Comparison of ENCODE assay signal across 21 cellular contexts in the genomic region with DNA sequence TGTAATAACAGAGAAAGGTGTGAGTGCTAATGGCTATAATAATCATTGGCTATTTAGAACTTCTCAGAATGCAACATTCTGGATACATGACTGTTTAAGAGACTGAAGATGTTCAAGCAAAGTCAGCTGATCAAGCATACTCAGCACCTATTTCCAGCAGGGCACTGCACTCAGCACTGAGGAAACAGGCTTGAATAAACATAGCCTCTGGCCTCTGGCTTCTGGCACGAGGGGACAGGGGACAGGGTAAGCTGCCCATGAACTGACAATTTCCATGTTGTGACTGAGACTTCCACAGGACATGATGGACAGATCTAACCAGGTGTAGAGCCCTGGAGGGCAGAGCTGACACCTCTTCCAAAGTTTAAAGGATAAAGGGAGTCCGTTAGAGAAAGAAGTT. TPM values are rescaled to one million over a fixed set of nuclear protein-coding genes. Genes with fewer than 3 reads are reported as not detected.
DNase-seq lines count a peak whose midpoint lies in the region; ATAC-seq, FAIRE-seq and TF ChIP-seq lines count a peak whose summit lies in the region.
"Had no signal": no experiment of that assay in that cellular context is flagged by ENCODE, and none has a peak within 500 bp of the region (broad histone marks: within the 10 kb centered on the region; RNA-seq: fewer than 3 reads in every experiment).

No MANE protein-coding gene starts in this region.

- TF ChIP-seq POLR2A in HepG2 (IDR thresholded peaks at IDR 0.05; ENCODE audit: insufficient read depth in 1 of 2, low read depth in 2 of 2, low read length in 2 of 2), result no peak

- H4K20me1 ChIP-seq in hepatocyte (ENCODE audit: insufficient read depth, poor library complexity, severe bottlenecking) (no peaks in the 10 kb centered on the region), HepG2 (ENCODE audit: insufficient read depth, low read length) (no peaks in the 10 kb centered on the region)

- in situ Hi-C loops in HepG2 (cut with HindIII; ENCODE audit: extremely low pct_ligation_motif_present, low pct_unique_long_range_greater_than_20kb), result no loop called here

- TF ChIP-seq CTCF in hepatocyte (IDR thresholded peaks at IDR 0.05; ENCODE audit: poor library complexity) (no peak), HepG2 (CRISPR knock-in tag; IDR thresholded peaks at IDR 0.05) (no peak), lower lobe of right lung (IDR thresholded peaks at IDR 0.05) (no peak), GM20000 (IDR thresholded peaks at IDR 0.05; ENCODE audit: extremely low read depth, missing control alignments) (no peak)

- H3K4me1 ChIP-seq in hepatocyte (ENCODE audit: insufficient read depth), result no peaks in the 10 kb centered on the region
- no peaks in the 10 kb centered on the region for H3K4me1 ChIP-seq in HepG2 (ENCODE audit: insufficient read depth, low read length)
- H3K4me1 ChIP-seq in lower lobe of right lung, result peaks cover 8% of the 10 kb centered on the region

- WGBS in hepatocyte (ENCODE audit: low lambda C conversion rate, missing lambda C conversion rate), result 36% methylated on average over 2 of the region's 2 CpGs
- 23% methylated on average over 2 of the region's 2 CpGs for WGBS in HepG2 (ENCODE audit: low lambda C conversion rate)

- CTCF ChIA-PET in HepG2 (lab: Yijun Ruan, JAX; ENCODE audit: low intra/inter-chr PET ratio, low total read pairs), result no interaction called here

- DNase-seq in hepatocyte (ENCODE audit: low spot score), result peak; percentile 12
- DNase-seq in HepG2 (ENCODE audit: low spot score), result no peak
- DNase-seq in lower lobe of right lung, result no peak
- no peak for DNase-seq in GM20000 (ENCODE audit: low spot score)
- no peak for DNase-seq in DMS53 treated with DMSO at 0.1 percent for 48 hours (lab: John Stamatoyannopoulos, UW; ENCODE audit: unreplicated experiment)
- DNase-seq: C1 segment of cervical spinal cord; Calu3; CD4-positive, alpha-beta memory T cell; COR-L47; DMS53; DND-41; H9 had no signal

- H3K9ac ChIP-seq in HepG2 (ENCODE audit: insufficient read depth, low read depth, low read length), result no peak overlapping the region

- H3K27me3 ChIP-seq in hepatocyte, result no peaks in the 10 kb centered on the region
- no peaks in the 10 kb centered on the region for H3K27me3 ChIP-seq in HepG2 (ENCODE audit: control insufficient read depth in 1 of 2, insufficient read depth in 2 of 2, low read length in 2 of 2)
- H3K27me3 ChIP-seq in lower lobe of right lung (ENCODE audit: low read depth), result no peaks in the 10 kb centered on the region

- ATAC-seq in HepG2 (peak; percentile 93), lower lobe of right lung (no peak), HG02588 (IDR thresholded peaks at IDR 0.05; ENCODE audit: unreplicated experiment) (no peak)
- ATAC-seq: GM23338, HCT116 had no signal

- H3K9me2 ChIP-seq in hepatocyte (replicated peaks; ENCODE audit: insufficient read depth), result no peaks in the 10 kb centered on the region

- H3K4me2 ChIP-seq in hepatocyte, result no peak overlapping the region
- no peak overlapping the region for H3K4me2 ChIP-seq in HepG2 (ENCODE audit: low read depth, low read length)
- H3K4me2 ChIP-seq: GM23338 had no signal

- POLR2A ChIA-PET in HepG2 (lab: Yijun Ruan, JAX), result no interaction called here

- no TSS peak for BruUV-seq in HepG2 (replicated peaks; lab: Mats Ljungman, UMichigan)

- no peaks in the 10 kb centered on the region for H3K79me2 ChIP-seq in hepatocyte
- no peaks in the 10 kb centered on the region for H3K79me2 ChIP-seq in HepG2 (ENCODE audit: insufficient read depth, low read length)

- TF ChIP-seq RAD21 in HepG2 (CRISPR knock-in tag; IDR thresholded peaks at IDR 0.05), result no peak

- no peak for TF ChIP-seq EP300 in HepG2 (IDR thresholded peaks at IDR 0.05; ENCODE audit: low read depth in 2 of 2, low read length in 2 of 2)
- no peak for TF ChIP-seq EP300 in HepG2 (CRISPR knock-in tag; IDR thresholded peaks at IDR 0.05; ENCODE audit: borderline replicate concordance)

- H3K36me3 ChIP-seq in hepatocyte (replicated peaks; ENCODE audit: insufficient read depth, low read depth), result no peaks in the 10 kb centered on the region
- H3K36me3 ChIP-seq in HepG2 (replicated peaks in 1 of 2; ENCODE audit: control insufficient read depth in 1 of 2, insufficient read depth in 2 of 2, low read length in 2 of 2), result no peaks in the 10 kb centered on the region
- no peaks in the 10 kb centered on the region for H3K36me3 ChIP-seq in lower lobe of right lung

- intact Hi-C loops in HepG2 (cut with micrococcal nuclease; ENCODE audit: unreplicated experiment) (no loop called here), lower lobe of right lung (cut with DNase I) (no loop called here)

- H2AFZ ChIP-seq in hepatocyte (no peak overlapping the region), HepG2 (ENCODE audit: low read length) (no peak overlapping the region)
- H2AFZ ChIP-seq: GM23338 had no signal

- no peak overlapping the region for H3K27ac ChIP-seq in hepatocyte
- H3K27ac ChIP-seq in HepG2 (ENCODE audit: extremely low read length, insufficient read depth, low read length), result no peak overlapping the region
- H3K27ac ChIP-seq in lower lobe of right lung, result no peak overlapping the region

- FAIRE-seq in HepG2 (lab: Jason Lieb, UNC), result no peak
- FAIRE-seq: G401.6, GM12892 had no signal

- H3K9me3 ChIP-seq in hepatocyte (ENCODE audit: low read depth) (no peaks in the 10 kb centered on the region), HepG2 (ENCODE audit: low read length) (no peaks in the 10 kb centered on the region), lower lobe of right lung (no peaks in the 10 kb centered on the region)

- H3K4me3 ChIP-seq in hepatocyte (no peak overlapping the region), HepG2 (replicated peaks in 1 of 3; ENCODE audit: insufficient read depth in 1 of 3, low read depth in 2 of 3, low read length in 3 of 3) (no peak overlapping the region), lower lobe of right lung (peak overlapping the region; percentile 34)
- H3K4me3 ChIP-seq: GM23338 had no signal

TF ChIP-seq in HepG2, 621 proteins besides CTCF, POLR2A, EP300 and RAD21:
- TF ChIP-seq MAFK (conservative IDR thresholded peaks at IDR 0.05 in 1 of 2, IDR thresholded peaks at IDR 0.05 in 1 of 2; ENCODE audit: low read length in 2 of 2) (0 out of 4 replicates have a peak, but pooled peaks of 1 of the 2 experiments have one; percentile 14), NR2F1 (CRISPR knock-in tag; IDR thresholded peaks at IDR 0.05) (peak; percentile 49 to 53; a peak in 3 of 4 replicates), HBP1 (CRISPR knock-in tag; IDR thresholded peaks at IDR 0.05; ENCODE audit: low read depth) (no peak)

RNA-seq across cellular contexts. Expression of gene MARCO, which starts 1.3 kb away (rescaled TPM):
- 0.10 TPM in 1 of 2 replicates, not detected in the other for total RNA-seq in hepatocyte
- polyA plus RNA-seq in hepatocyte, result 0.62 TPM in 1 of 2 replicates, not detected in the other
- not detected in 2 replicates for total RNA-seq in HepG2 (2016; rRNA removed; fragmentation: Illumina TruSeq; extraction: Trizol)
- not detected in 2 replicates for total RNA-seq in HepG2 (2016; cell fraction: cytosol; rRNA removed; fragmentation: Illumina TruSeq; extraction: Trizol; ENCODE audit: low read depth)
- total RNA-seq in HepG2 (2016; cell fraction: insoluble cytoplasmic fraction; rRNA removed; fragmentation: Illumina TruSeq; extraction: Trizol), result not detected in 2 replicates
- total RNA-seq in HepG2 (2016; cell fraction: membrane; rRNA removed; fragmentation: Illumina TruSeq; extraction: Trizol), result not detected in 2 replicates
- total RNA-seq in HepG2 (2016; cell fraction: nucleus; rRNA removed; fragmentation: Illumina TruSeq; extraction: Trizol), result not detected in 2 replicates
- not detected in 2 replicates for polyA plus RNA-seq in HepG2 (2011; rRNA removed)
- not detected in 2 replicates for polyA plus RNA-seq in HepG2 (2011; cell fraction: cytosol; rRNA removed)
- not detected in 2 replicates for polyA plus RNA-seq in HepG2 (2011; cell fraction: nucleus; rRNA removed)
- not detected in 2 replicates for polyA plus RNA-seq in HepG2 (2012)
- polyA plus RNA-seq in HepG2 (2016; cell fraction: cytosol; fragmentation: Illumina TruSeq; extraction: Trizol; ENCODE audit: low read depth), result not detected in 2 replicates
- polyA plus RNA-seq in HepG2 (2016; cell fraction: insoluble cytoplasmic fraction; fragmentation: Illumina TruSeq; extraction: Trizol; ENCODE audit: low read depth), result not detected in 2 replicates
- polyA plus RNA-seq in HepG2 (2016; cell fraction: membrane; fragmentation: Illumina TruSeq; extraction: Trizol; ENCODE audit: low read depth), result not detected in 2 replicates
- polyA plus RNA-seq in HepG2 (2016; cell fraction: nucleus; fragmentation: Illumina TruSeq; extraction: Trizol; ENCODE audit: insufficient read depth, low read depth), result not detected in 2 replicates
- not detected in 2 replicates for polyA minus RNA-seq in HepG2 (2011; rRNA and poly(A)+ RNA removed; ENCODE audit: low replicate concordance)
- polyA minus RNA-seq in HepG2 (2011; cell fraction: cytosol; rRNA and poly(A)+ RNA removed), result not detected in 2 replicates
- polyA minus RNA-seq in HepG2 (2011; cell fraction: nucleus; rRNA and poly(A)+ RNA removed), result not detected in 2 replicates
- 491 TPM for total RNA-seq in lower lobe of right lung
- total RNA-seq: A172, A673, Calu3, GM23338, H4, H9 had no signal
- polyA plus RNA-seq: BJ; CD4-positive, alpha-beta memory T cell; GM23338 had no signal

Comparison
In these comparisons a context has a peak if more than half of its experiments do, and no peak if none do; other contexts are left out.
1. RNA of gene MARCO, which starts 1.3 kb away (total RNA-seq): 491 TPM in lower lobe of right lung (single experiment); 0.10 TPM in hepatocyte and not detected in HepG2; every median in the first group is over 100 times any median in the second.